12 cellular contexts compared by ENCODE assay signal in the genomic region with DNA sequence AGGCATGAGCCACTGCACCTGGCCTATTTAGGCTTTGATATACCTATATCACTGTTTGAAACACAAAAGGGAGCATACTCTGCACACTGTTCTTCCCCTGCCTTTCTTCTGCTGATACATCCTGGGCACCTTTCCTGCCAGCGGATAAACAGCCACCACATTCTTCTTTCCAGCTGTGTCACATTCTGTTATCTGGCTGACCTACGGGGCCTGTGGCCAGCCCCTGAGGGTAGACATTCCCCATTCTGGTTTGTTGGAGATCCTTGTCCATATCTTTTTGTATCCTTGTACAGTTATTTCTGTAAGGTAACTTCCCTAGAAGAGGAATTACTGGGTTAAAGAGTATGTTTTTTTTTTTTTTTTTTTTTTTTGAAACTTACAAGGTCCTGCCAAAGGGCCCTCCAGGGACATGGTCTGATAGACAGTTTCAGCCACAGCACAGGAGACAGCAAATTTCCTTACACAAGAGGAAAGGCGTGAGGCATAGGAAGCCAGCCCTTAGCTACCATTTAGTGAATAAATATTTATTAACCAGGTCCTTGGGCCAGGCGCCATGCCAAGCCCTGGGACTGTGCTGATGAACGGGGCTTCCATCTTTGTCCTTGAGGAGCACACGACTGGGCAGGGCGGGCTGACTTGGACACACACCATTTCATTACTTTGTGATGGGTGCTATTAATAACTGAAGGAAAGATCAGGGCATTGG. TPM values are rescaled to one million over a fixed set of nuclear protein-coding genes. Genes with fewer than 3 reads are reported as not detected.
DNase-seq lines count a peak whose midpoint lies in the region; ATAC-seq, FAIRE-seq and TF ChIP-seq lines count a peak whose summit lies in the region.
"Had no signal": no experiment of that assay in that cellular context is flagged by ENCODE, and none has a peak within 500 bp of the region (broad histone marks: within the 10 kb centered on the region; RNA-seq: fewer than 3 reads in every experiment).

No MANE protein-coding gene starts in this region.

- H4K5ac ChIP-seq in mesendoderm (ENCODE audit: low read length) = no peak overlapping the region

- ATAC-seq in HepG2 (no peak), left ventricle myocardium superior (peak; percentile 70), GM18867 (IDR thresholded peaks at IDR 0.05; ENCODE audit: unreplicated experiment) (no peak)

- H3K79me2 ChIP-seq in HepG2 (ENCODE audit: insufficient read depth, low read length) (no peaks in the 10 kb centered on the region), parathyroid adenoma (peaks cover 2% of the 10 kb centered on the region), mesendoderm (ENCODE audit: control insufficient read depth, insufficient read depth, low read length) (no peaks in the 10 kb centered on the region), SK-N-SH (ENCODE audit: insufficient read depth) (peaks cover 5% of the 10 kb centered on the region; the same call in 1 of the 2 replicates)

- no peak overlapping the region for H2BK15ac ChIP-seq in mesendoderm (replicated peaks; ENCODE audit: low read depth)

- H3K9me3 ChIP-seq in liver (ENCODE audit: control insufficient read depth in 4 of 4, low read length in 3 of 4) (no peaks in the 10 kb centered on the region), HepG2 (ENCODE audit: low read length) (no peaks in the 10 kb centered on the region), parathyroid adenoma (ENCODE audit: control insufficient read depth, low read length) (no peaks in the 10 kb centered on the region), SK-N-SH (no peaks in the 10 kb centered on the region)
- no peaks in the 10 kb centered on the region for H3K9me3 ChIP-seq in effector memory CD4-positive, alpha-beta T cell (ENCODE audit: control insufficient read depth, low read length)

- H3K79me1 ChIP-seq in mesendoderm (ENCODE audit: low read length) = no peaks in the 10 kb centered on the region

- H3K4ac ChIP-seq in mesendoderm (ENCODE audit: low read depth, low read length) = no peak overlapping the region

- H2AFZ ChIP-seq in HepG2 (ENCODE audit: low read length) (no peak overlapping the region), parathyroid adenoma (no peak overlapping the region), SK-N-SH (ENCODE audit: low read depth) (no peak overlapping the region)

- H3K27ac ChIP-seq in liver (ENCODE audit: low read depth in 1 of 2, low read length in 2 of 2) = peak overlapping the region; percentile 88 to 94
- H3K27ac ChIP-seq in HepG2 (ENCODE audit: extremely low read length, insufficient read depth, low read length) = no peak overlapping the region
- H3K27ac ChIP-seq in parathyroid adenoma = peak overlapping the region; percentile 65
- no peak overlapping the region for H3K27ac ChIP-seq in effector memory CD4-positive, alpha-beta T cell (ENCODE audit: insufficient read depth, low read length, poor library complexity, severe bottlenecking)
- no peak overlapping the region for H3K27ac ChIP-seq in mesendoderm (ENCODE audit: low read depth, low read length)
- no peak overlapping the region; a peak in 1 of 4 replicates for H3K27ac ChIP-seq in SK-N-SH (ENCODE audit: low read depth in 2 of 2, low read length in 1 of 2)

- intact Hi-C loops in HepG2 (cut with micrococcal nuclease; ENCODE audit: unreplicated experiment) = no loop called here
- intact Hi-C loops in left ventricle myocardium superior (cut with micrococcal nuclease) = no loop called here

- POLR2A ChIA-PET in HepG2 (lab: Yijun Ruan, JAX) (interaction anchor here (1.4 kb wide), 1 partner anchor 121 kb away, joined by 6 read pairs; a partner anchor contains a TSS), SK-N-SH (lab: Yijun Ruan, JAX) (no interaction called here)

- H4K20me1 ChIP-seq in HepG2 (ENCODE audit: insufficient read depth, low read length) (no peaks in the 10 kb centered on the region), SK-N-SH (ENCODE audit: insufficient read depth) (no peaks in the 10 kb centered on the region)

- H3K27me3 ChIP-seq in liver (ENCODE audit: control insufficient read depth in 4 of 4, insufficient read depth in 4 of 4, low read length in 3 of 4) = no peaks in the 10 kb centered on the region
- no peaks in the 10 kb centered on the region for H3K27me3 ChIP-seq in HepG2 (ENCODE audit: control insufficient read depth in 1 of 2, insufficient read depth in 2 of 2, low read length in 2 of 2)
- H3K27me3 ChIP-seq in parathyroid adenoma (ENCODE audit: control insufficient read depth, insufficient read depth, low read length) = no peaks in the 10 kb centered on the region
- H3K27me3 ChIP-seq in effector memory CD4-positive, alpha-beta T cell (replicated peaks; ENCODE audit: control insufficient read depth, insufficient read depth, low read length, poor library complexity, severe bottlenecking) = no peaks in the 10 kb centered on the region
- H3K27me3 ChIP-seq in mesendoderm (ENCODE audit: insufficient read depth, low read length, poor library complexity) = no peaks in the 10 kb centered on the region
- no peaks in the 10 kb centered on the region for H3K27me3 ChIP-seq in SK-N-SH (ENCODE audit: insufficient read depth)

- peaks cover 5% of the 10 kb centered on the region for H3F3A ChIP-seq in SK-N-SH (replicated peaks; ENCODE audit: insufficient read depth)

- FAIRE-seq in HepG2 (lab: Jason Lieb, UNC) = no peak
- FAIRE-seq: frontal cortex had no signal

- BruUV-seq in HepG2 (replicated peaks; lab: Mats Ljungman, UMichigan) = no TSS peak

- in situ Hi-C loops in HepG2 (cut with HindIII; ENCODE audit: extremely low pct_ligation_motif_present, low pct_unique_long_range_greater_than_20kb) = no loop called here

- DNase-seq in HepG2 (ENCODE audit: low spot score) (no peak), left ventricle myocardium superior (peak; percentile 85), mesendoderm (no peak), SK-N-SH (no peak)
- DNase-seq in effector memory CD4-positive, alpha-beta T cell = no peak
- DNase-seq: ACHN; NCI-H1436 treated with DMSO at 0.1 percent for 48 hours; NK-92 treated with Interleukin-12 subunit alpha and Interleukin-12 subunit beta, amount 100 ng/mL, for 24 hours had no signal

- TF ChIP-seq EP300 in HepG2 (IDR thresholded peaks at IDR 0.05; ENCODE audit: low read depth in 2 of 2, low read length in 2 of 2) (no peak), HepG2 (CRISPR knock-in tag; IDR thresholded peaks at IDR 0.05; ENCODE audit: borderline replicate concordance) (no peak), SK-N-SH (IDR thresholded peaks at IDR 0.05; ENCODE audit: borderline replicate concordance in 1 of 2, low read depth in 1 of 2, low read length in 1 of 2) (no peak)

- H3K4me2 ChIP-seq in HepG2 (ENCODE audit: low read depth, low read length) (no peak overlapping the region), parathyroid adenoma (ENCODE audit: low read length) (no peak overlapping the region), mesendoderm (ENCODE audit: low read length) (no peak overlapping the region), SK-N-SH (no peak overlapping the region)

- no peak overlapping the region for H2BK120ac ChIP-seq in mesendoderm (ENCODE audit: low read depth, low read length)

- H2AK5ac ChIP-seq in mesendoderm (ENCODE audit: low read length) = no peak overlapping the region

- CTCF ChIA-PET in HepG2 (lab: Yijun Ruan, JAX; ENCODE audit: low intra/inter-chr PET ratio, low total read pairs) (no interaction called here), SK-N-SH (lab: Yijun Ruan, JAX) (interaction anchor here (1.2 kb wide), 1 partner anchor 40 kb away, joined by 6 read pairs; no protein-coding TSS in a partner anchor)

- no peak overlapping the region for H3K4me3 ChIP-seq in liver (ENCODE audit: low read depth in 1 of 3, low read length in 3 of 3)
- no peak overlapping the region for H3K4me3 ChIP-seq in HepG2 (replicated peaks in 1 of 3; ENCODE audit: insufficient read depth in 1 of 3, low read depth in 2 of 3, low read length in 3 of 3)
- no peak overlapping the region for H3K4me3 ChIP-seq in parathyroid adenoma (ENCODE audit: low read depth, low read length)
- H3K4me3 ChIP-seq in effector memory CD4-positive, alpha-beta T cell (ENCODE audit: insufficient read depth, low read depth, low read length, poor library complexity, severe bottlenecking) = no peak overlapping the region
- no peak overlapping the region for H3K4me3 ChIP-seq in mesendoderm (ENCODE audit: low read length)
- no peak overlapping the region for H3K4me3 ChIP-seq in SK-N-SH (ENCODE audit: low read depth in 2 of 2, low read length in 1 of 2)

- no peak overlapping the region for H3K56ac ChIP-seq in mesendoderm (ENCODE audit: low read length)

- no peaks in the 10 kb centered on the region for H3K9me2 ChIP-seq in SK-N-SH

- H3K36me3 ChIP-seq in liver (ENCODE audit: control insufficient read depth in 4 of 4, insufficient read depth in 3 of 4, low read depth in 1 of 4, low read length in 3 of 4) = peaks cover 0 to 4% (median 2%) of the 10 kb centered on the region in 4 donors
- peaks cover 24 to 50% of the 10 kb centered on the region in 2 experiments for H3K36me3 ChIP-seq in HepG2 (replicated peaks in 1 of 2; ENCODE audit: control insufficient read depth in 1 of 2, insufficient read depth in 2 of 2, low read length in 2 of 2)
- H3K36me3 ChIP-seq in parathyroid adenoma (ENCODE audit: control insufficient read depth, insufficient read depth, low read length) = no peaks in the 10 kb centered on the region
- H3K36me3 ChIP-seq in effector memory CD4-positive, alpha-beta T cell (ENCODE audit: control insufficient read depth, insufficient read depth, low read length) = peaks cover 4% of the 10 kb centered on the region
- peaks cover 3% of the 10 kb centered on the region for H3K36me3 ChIP-seq in mesendoderm (ENCODE audit: control insufficient read depth, insufficient read depth, low read length)
- peaks cover 4 to 19% of the 10 kb centered on the region in 2 experiments for H3K36me3 ChIP-seq in SK-N-SH (replicated peaks in 1 of 2; ENCODE audit: control insufficient read depth in 1 of 2, insufficient read depth in 2 of 2, low read length in 1 of 2)

- H2BK5ac ChIP-seq in mesendoderm (ENCODE audit: low read length) = no peak overlapping the region

- 25% methylated on average over 7 of the region's 7 CpGs for WGBS in liver
- 93% methylated on average over 5 of the region's 7 CpGs for WGBS in HepG2 (ENCODE audit: low lambda C conversion rate)
- WGBS in mesendoderm (ENCODE audit: extremely low coverage, insufficient coverage, low lambda C conversion rate) = no CpG with 5 or more reads among the region's 7 CpGs
- 95% methylated on average over 7 of the region's 7 CpGs for WGBS in SK-N-SH (ENCODE audit: low lambda C conversion rate)

- TF ChIP-seq POLR2A in HepG2 (IDR thresholded peaks at IDR 0.05; ENCODE audit: insufficient read depth in 1 of 2, low read depth in 2 of 2, low read length in 2 of 2) = no peak

- TF ChIP-seq RAD21 in liver (IDR thresholded peaks at IDR 0.05) (peak; percentile 10 to 41), HepG2 (CRISPR knock-in tag; IDR thresholded peaks at IDR 0.05) (no peak), SK-N-SH (IDR thresholded peaks at IDR 0.05; ENCODE audit: low read length) (no peak)

- H3K4me1 ChIP-seq in liver (ENCODE audit: control insufficient read depth in 4 of 4, insufficient read depth in 4 of 4, low read length in 3 of 4) (peaks cover 20 to 75% (median 50%) of the 10 kb centered on the region in 4 donors), HepG2 (ENCODE audit: insufficient read depth, low read length) (peaks cover 37% of the 10 kb centered on the region), parathyroid adenoma (no peaks in the 10 kb centered on the region), mesendoderm (ENCODE audit: control insufficient read depth, low read depth, low read length) (no peaks in the 10 kb centered on the region), SK-N-SH (ENCODE audit: control insufficient read depth in 1 of 2, insufficient read depth in 2 of 2, low read depth in 1 of 2, low read length in 1 of 2) (peaks cover 0 to 3% of the 10 kb centered on the region in 2 experiments; a peak in 2 of 4 replicates)
- H3K4me1 ChIP-seq in effector memory CD4-positive, alpha-beta T cell (ENCODE audit: control insufficient read depth, insufficient read depth, low read length, poor library complexity, severe bottlenecking) = no peaks in the 10 kb centered on the region

- H3K18ac ChIP-seq in mesendoderm (ENCODE audit: low read length) = no peak overlapping the region

- H4K8ac ChIP-seq in mesendoderm (ENCODE audit: low read depth, low read length) = no peak overlapping the region

- no peak overlapping the region for H3K23ac ChIP-seq in mesendoderm (ENCODE audit: low read length)

- TF ChIP-seq CTCF in liver (IDR thresholded peaks at IDR 0.05; ENCODE audit: low read depth, low read length, missing input control) = no peak
- TF ChIP-seq CTCF in HepG2 (CRISPR knock-in tag; IDR thresholded peaks at IDR 0.05) = no peak
- no peak for TF ChIP-seq CTCF in parathyroid adenoma (IDR thresholded peaks at IDR 0.05)
- TF ChIP-seq CTCF in SK-N-SH (IDR thresholded peaks at IDR 0.05) = no peak

- H3K9ac ChIP-seq in liver (ENCODE audit: low read depth in 1 of 2, low read length in 2 of 2) = peak overlapping the region in 1 of 2 donors; percentile 75
- H3K9ac ChIP-seq in HepG2 (ENCODE audit: insufficient read depth, low read depth, low read length) = no peak overlapping the region
- H3K9ac ChIP-seq in parathyroid adenoma = no peak overlapping the region
- no peak overlapping the region for H3K9ac ChIP-seq in mesendoderm (ENCODE audit: low read length)
- H3K9ac ChIP-seq in SK-N-SH = no peak overlapping the region

RNA-seq across cellular contexts. Expression of a gene that starts 57.8 kb away (rescaled TPM):
- total RNA-seq in liver = 100 to 1,000 TPM in 1 of 2 donors, 10 to 100 TPM in 1; 45.4 to 149 TPM
- 100 to 1,000 TPM in 1 of 2 donors, 10 to 100 TPM in 1; 53.1 to 155 TPM for polyA plus RNA-seq in liver
- total RNA-seq in HepG2 (2016; rRNA removed; fragmentation: Illumina TruSeq; extraction: Trizol) = 56.6 and 78.5 TPM in 2 replicates
- 56.7 and 59.9 TPM in 2 replicates for total RNA-seq in HepG2 (2016; cell fraction: cytosol; rRNA removed; fragmentation: Illumina TruSeq; extraction: Trizol; ENCODE audit: low read depth)
- 51.2 and 75.8 TPM in 2 replicates for total RNA-seq in HepG2 (2016; cell fraction: insoluble cytoplasmic fraction; rRNA removed; fragmentation: Illumina TruSeq; extraction: Trizol)
- 144 and 156 TPM in 2 replicates for total RNA-seq in HepG2 (2016; cell fraction: membrane; rRNA removed; fragmentation: Illumina TruSeq; extraction: Trizol)
- total RNA-seq in HepG2 (2016; cell fraction: nucleus; rRNA removed; fragmentation: Illumina TruSeq; extraction: Trizol) = 57.0 and 67.0 TPM in 2 replicates
- polyA plus RNA-seq in HepG2 (2011; rRNA removed) = 184 and 205 TPM in 2 replicates
- polyA plus RNA-seq in HepG2 (2011; cell fraction: cytosol; rRNA removed) = 216 and 224 TPM in 2 replicates
- polyA plus RNA-seq in HepG2 (2011; cell fraction: nucleus; rRNA removed) = 121 and 137 TPM in 2 replicates
- polyA plus RNA-seq in HepG2 (2012) = 145 and 175 TPM in 2 replicates
- 87.6 and 105 TPM in 2 replicates for polyA plus RNA-seq in HepG2 (2016; cell fraction: cytosol; fragmentation: Illumina TruSeq; extraction: Trizol; ENCODE audit: low read depth)
- polyA plus RNA-seq in HepG2 (2016; cell fraction: insoluble cytoplasmic fraction; fragmentation: Illumina TruSeq; extraction: Trizol; ENCODE audit: low read depth) = 71.8 and 81.7 TPM in 2 replicates
- 183 and 185 TPM in 2 replicates for polyA plus RNA-seq in HepG2 (2016; cell fraction: membrane; fragmentation: Illumina TruSeq; extraction: Trizol; ENCODE audit: low read depth)
- 94.6 and 95.4 TPM in 2 replicates for polyA plus RNA-seq in HepG2 (2016; cell fraction: nucleus; fragmentation: Illumina TruSeq; extraction: Trizol; ENCODE audit: insufficient read depth, low read depth)
- 179 and 302 TPM in 2 replicates for polyA minus RNA-seq in HepG2 (2011; rRNA and poly(A)+ RNA removed; ENCODE audit: low replicate concordance)
- 60.3 and 74.0 TPM in 2 replicates for polyA minus RNA-seq in HepG2 (2011; cell fraction: cytosol; rRNA and poly(A)+ RNA removed)
- 85.1 and 89.6 TPM in 2 replicates for polyA minus RNA-seq in HepG2 (2011; cell fraction: nucleus; rRNA and poly(A)+ RNA removed)
- 81.4 TPM for total RNA-seq in left ventricle myocardium superior
- polyA plus RNA-seq in mesendoderm (2013, experiment 1 of 2) = 55.0 TPM
- polyA plus RNA-seq in mesendoderm (2013, experiment 2 of 2) = 57.1 TPM
- 101 and 111 TPM in 2 replicates for polyA plus RNA-seq in SK-N-SH (2012; rRNA removed)
- 69.4 and 95.6 TPM in 2 replicates for polyA plus RNA-seq in SK-N-SH (2012; cell fraction: cytosol; rRNA removed)
- 40.7 and 61.0 TPM in 2 replicates for polyA plus RNA-seq in SK-N-SH (2012; cell fraction: nucleus; rRNA removed)

Comparison
In these comparisons a context has a peak if more than half of its experiments do, and no peak if none do; other contexts are left out.
1. H3K27ac ChIP-seq: peak in liver (2 of 2) and parathyroid adenoma (single experiment); none in HepG2 (single experiment), effector memory CD4-positive, alpha-beta T cell (single experiment), mesendoderm (single experiment) and SK-N-SH (0 of 2).